In genomic region chr17:2782030-2782429, GRCh38 we compare ENCODE assay signal across 26 cellular contexts. TPM values are rescaled to one million over a fixed set of nuclear protein-coding genes. Genes with fewer than 3 reads are reported as not detected.
DNase-seq lines count a peak whose midpoint lies in the region; ATAC-seq and TF ChIP-seq lines count a peak whose summit lies in the region.
"Had no signal": no experiment of that assay in that cellular context is flagged by ENCODE, and none has a peak within 500 bp of the region (broad histone marks: within the 10 kb centered on the region; RNA-seq: fewer than 3 reads in every experiment).

No MANE protein-coding gene starts in this region.

- no peaks in the 10 kb centered on the region for H3K9me3 ChIP-seq in HEK293 (ENCODE audit: control insufficient read depth, insufficient read depth, low read depth, low read length)
- no peaks in the 10 kb centered on the region for H3K9me3 ChIP-seq in RWPE2 (ENCODE audit: severe bottlenecking)
- no peaks in the 10 kb centered on the region for H3K9me3 ChIP-seq in CD4-positive, alpha-beta T cell (ENCODE audit: control insufficient read depth, low read length)
- H3K9me3 ChIP-seq: A549, adrenal gland, neutrophil, right atrium auricular region had no signal

- ATAC-seq in RWPE2 (ENCODE audit: low read depth) (peak; percentile 52), GM21423 (IDR thresholded peaks at IDR 0.05; ENCODE audit: unreplicated experiment) (no peak)
- no peak for ATAC-seq in CD4-positive, alpha-beta T cell (ENCODE audit: poor library complexity)
- ATAC-seq: left cardiac atrium; stimulated activated naive CD8-positive, alpha-beta T cell treated with anti-CD3 and anti-CD28 coated beads, Interleukin-15, amount 100 ng/mL, for 72 hours; T-cell; WTC11 had no signal

- H3K4me1 ChIP-seq in HEK293 (ENCODE audit: control insufficient read depth, insufficient read depth, low read length) (0 out of 2 replicates have a peak, but pooled peaks cover 3% of the 10 kb centered on the region), RWPE2 (ENCODE audit: insufficient read depth, poor library complexity, severe bottlenecking) (no peaks in the 10 kb centered on the region)
- H3K4me1 ChIP-seq: adrenal gland had no signal

- peaks cover 10% of the 10 kb centered on the region for H3K4me1 Mint-ChIP-seq in CD4-positive, alpha-beta T cell (ENCODE audit: low read depth)

- TF ChIP-seq CTCF in HEK293 (tag by site-specific recombination; IDR thresholded peaks at IDR 0.05) (no peak), RWPE2 (IDR thresholded peaks at IDR 0.05; ENCODE audit: poor library complexity, severe bottlenecking) (no peak)
- TF ChIP-seq CTCF in CD4-positive, alpha-beta T cell (IDR thresholded peaks at IDR 0.05) = no peak

- H3K36me3 Mint-ChIP-seq in CD4-positive, alpha-beta T cell (ENCODE audit: low read depth) = no peaks in the 10 kb centered on the region
- H3K36me3 Mint-ChIP-seq: T-cell, WTC11 had no signal

- H3K4me3 Mint-ChIP-seq in CD4-positive, alpha-beta T cell = no peak overlapping the region
- H3K4me3 Mint-ChIP-seq: CD14-positive monocyte; stimulated activated naive CD8-positive, alpha-beta T cell treated with anti-CD3 and anti-CD28 coated beads, Interleukin-15, amount 100 ng/mL, for 72 hours; T-cell; WTC11 had no signal

- no peak overlapping the region for H3K27ac Mint-ChIP-seq in CD4-positive, alpha-beta T cell
- H3K27ac Mint-ChIP-seq: activated T-helper 2 cell treated with anti-CD3 and anti-CD28 coated beads, Interferon-gamma antibody, Interleukin-2, Interleukin-4, amounts not matched to agents 10 μg/mL and 5 μg/mL and 100 μg/mL, durations not matched to agents 14 hours and 24 hours and 36 hours; stimulated activated naive CD8-positive, alpha-beta T cell treated with anti-CD3 and anti-CD28 coated beads, Interleukin-15, amount 100 ng/mL, for 72 hours; T-cell; WTC11 had no signal

- H3K27me3 ChIP-seq in RWPE2 (ENCODE audit: insufficient read depth, poor library complexity, severe bottlenecking) = peaks cover 4% of the 10 kb centered on the region
- H3K27me3 ChIP-seq in CD4-positive, alpha-beta T cell (ENCODE audit: control insufficient read depth, insufficient read depth, low read length) = peaks cover 6% of the 10 kb centered on the region
- H3K27me3 ChIP-seq: right atrium auricular region had no signal

- intact Hi-C loops in CD4-positive, alpha-beta T cell (cut with DNase I, micrococcal nuclease) = no loop called here

- H3K4me3 ChIP-seq in HEK293 (ENCODE audit: low read depth, low read length) (no peak overlapping the region), RWPE2 (ENCODE audit: severe bottlenecking) (no peak overlapping the region)
- H3K4me3 ChIP-seq: A549, adrenal gland, right atrium auricular region had no signal

- CTCF ChIA-PET in HEK293 (lab: Yijun Ruan, JAX) = no interaction called here
- CTCF ChIA-PET in CD4-positive, alpha-beta T cell (lab: Charles Lee) = interaction anchor here (1.6 kb wide), 1 partner anchor 55 kb away, joined by 5 read pairs; no protein-coding TSS in a partner anchor

- POLR2A ChIA-PET in HEK293 (lab: Yijun Ruan, JAX) = interaction anchor here (0.6 kb wide), 1 partner anchor 176 kb away, joined by 5 read pairs; no protein-coding TSS in a partner anchor
- POLR2A ChIA-PET in CD4-positive, alpha-beta T cell (lab: Charles Lee) = no interaction called here

- DNase-seq in A172 (ENCODE audit: low spot score) (peak; percentile 82), RWPE2 (ENCODE audit: low spot score) (no peak), iris pigment epithelial cell (ENCODE audit: low read depth) (peak; percentile 22), HUDEP-2 (lab: John Stamatoyannopoulos, UW; ENCODE audit: unreplicated experiment in 76 of 76) (no peak), NCI-H2081 treated with DMSO at 0.1 percent for 48 hours (lab: John Stamatoyannopoulos, UW) (no peak)
- no peak for DNase-seq in CD4-positive, alpha-beta T cell
- DNase-seq: activated CD8-positive, alpha-beta memory T cell treated with anti-CD3 and anti-CD28 coated beads for 24 hours; adrenal gland; DND-41; effector memory CD4-positive, alpha-beta T cell; hippocampal formation; left cardiac atrium; NCI-H1092 treated with DMSO at 0.1 percent for 48 hours; NCI-H774; RPMI8226; stimulated activated naive CD8-positive, alpha-beta T cell treated with anti-CD3 and anti-CD28 coated beads, Interleukin-15, amount 100 ng/mL, for 72 hours; T-cell had no signal

- no peaks in the 10 kb centered on the region for H3K36me3 ChIP-seq in HEK293 (ENCODE audit: control insufficient read depth in 2 of 2, insufficient read depth in 1 of 2, low read length in 2 of 2)
- H3K36me3 ChIP-seq in RWPE2 (ENCODE audit: low read depth) = no peaks in the 10 kb centered on the region
- H3K36me3 ChIP-seq: adrenal gland, neutrophil, right atrium auricular region had no signal

- H3K27ac ChIP-seq in HEK293 (ENCODE audit: extremely low read depth, low read depth, low read length) (no peak overlapping the region), RWPE2 (ENCODE audit: poor library complexity, severe bottlenecking) (no peak overlapping the region)
- H3K27ac ChIP-seq in CD4-positive, alpha-beta T cell (ENCODE audit: low read depth, low read length) = no peak overlapping the region
- H3K27ac ChIP-seq: A549, adrenal gland, neutrophil, right atrium auricular region had no signal

- H3K9me3 Mint-ChIP-seq in CD4-positive, alpha-beta T cell = no peaks in the 10 kb centered on the region
- H3K9me3 Mint-ChIP-seq: activated T-helper 2 cell treated with anti-CD3 and anti-CD28 coated beads, Interferon-gamma antibody, Interleukin-2, Interleukin-4, amounts not matched to agents 10 μg/mL and 5 μg/mL and 100 μg/mL, durations not matched to agents 14 hours and 24 hours and 36 hours; stimulated activated naive CD8-positive, alpha-beta T cell treated with anti-CD3 and anti-CD28 coated beads, Interleukin-15, amount 100 ng/mL, for 72 hours; T-cell; WTC11 had no signal

- peaks cover 17% of the 10 kb centered on the region for H3K27me3 Mint-ChIP-seq in CD4-positive, alpha-beta T cell

TF ChIP-seq in HEK293, 187 proteins besides CTCF, POLR2A, EP300 and RAD21 (continues in another document):
- TF ChIP-seq ZNF626 (tag by site-specific recombination; IDR thresholded peaks at IDR 0.05) (no peak), ZFP37 (tag by site-specific recombination; IDR thresholded peaks at IDR 0.05) (no peak), ZNF433 (tag by site-specific recombination; IDR thresholded peaks at IDR 0.05; ENCODE audit: low read depth) (no peak), EGR2 (tag by site-specific recombination; IDR thresholded peaks at IDR 0.05; ENCODE audit: low read depth) (peak; percentile 77), ZNF26 (tag by site-specific recombination; IDR thresholded peaks at IDR 0.05) (no peak), KLF8 (tag by site-specific recombination; IDR thresholded peaks at IDR 0.05) (no peak), ZIC2 (tag by site-specific recombination; IDR thresholded peaks at IDR 0.05) (peak; percentile 64), ZNF837 (tag by site-specific recombination; IDR thresholded peaks at IDR 0.05) (no peak), ZNF529 (tag by site-specific recombination; IDR thresholded peaks at IDR 0.05; ENCODE audit: insufficient replicate concordance) (no peak), YY1 (tag by site-specific recombination; IDR thresholded peaks at IDR 0.05) (no peak), ZNF549 (tag by site-specific recombination; IDR thresholded peaks at IDR 0.05) (no peak), HOXA7 (CRISPR knock-in tag; IDR thresholded peaks at IDR 0.05; ENCODE audit: borderline replicate concordance) (no peak), ZNF112 (tag by site-specific recombination; IDR thresholded peaks at IDR 0.05) (no peak), ZBTB8A (tag by site-specific recombination; IDR thresholded peaks at IDR 0.05) (no peak), ZBTB11 (tag by site-specific recombination; conservative IDR thresholded peaks at IDR 0.05; ENCODE audit: low read depth) (no peak), ZNF155 (tag by site-specific recombination; IDR thresholded peaks at IDR 0.05) (no peak), ZNF292 (tag by site-specific recombination; IDR thresholded peaks at IDR 0.05; ENCODE audit: borderline replicate concordance, low read depth) (no peak)

RNA-seq across cellular contexts. Expression of gene RAP1GAP2, which starts 14.2 kb away (rescaled TPM):
- total RNA-seq in A172 (2014; rRNA removed; shearing (Covaris generic)) = 3.8 and 6.4 TPM in 2 replicates
- 10 to 100 TPM; 46.3 to 49.7 TPM for total RNA-seq in CD4-positive, alpha-beta T cell

RNA-seq across cellular contexts. Expression of gene CCDC92B, which starts 32.6 kb away (rescaled TPM):
- not detected in 2 replicates for total RNA-seq in A172 (2014; rRNA removed; shearing (Covaris generic))
- under 1 TPM; 0.11 to 0.28 TPM for total RNA-seq in CD4-positive, alpha-beta T cell
- total RNA-seq: fibroblast of lung, right atrium auricular region had no signal

Comparison
In these comparisons a context has a peak if more than half of its experiments do, and no peak if none do; other contexts are left out.
1. DNase-seq: peak in A172 (single experiment) and iris pigment epithelial cell (single experiment); none in RWPE2 (single experiment), HUDEP-2 (0 of 76), CD4-positive, alpha-beta T cell (0 of 10) and NCI-H2081 treated with DMSO at 0.1 percent for 48 hours (single experiment).